ENCODE assay signal across 1 cellular context in the genomic region with DNA sequence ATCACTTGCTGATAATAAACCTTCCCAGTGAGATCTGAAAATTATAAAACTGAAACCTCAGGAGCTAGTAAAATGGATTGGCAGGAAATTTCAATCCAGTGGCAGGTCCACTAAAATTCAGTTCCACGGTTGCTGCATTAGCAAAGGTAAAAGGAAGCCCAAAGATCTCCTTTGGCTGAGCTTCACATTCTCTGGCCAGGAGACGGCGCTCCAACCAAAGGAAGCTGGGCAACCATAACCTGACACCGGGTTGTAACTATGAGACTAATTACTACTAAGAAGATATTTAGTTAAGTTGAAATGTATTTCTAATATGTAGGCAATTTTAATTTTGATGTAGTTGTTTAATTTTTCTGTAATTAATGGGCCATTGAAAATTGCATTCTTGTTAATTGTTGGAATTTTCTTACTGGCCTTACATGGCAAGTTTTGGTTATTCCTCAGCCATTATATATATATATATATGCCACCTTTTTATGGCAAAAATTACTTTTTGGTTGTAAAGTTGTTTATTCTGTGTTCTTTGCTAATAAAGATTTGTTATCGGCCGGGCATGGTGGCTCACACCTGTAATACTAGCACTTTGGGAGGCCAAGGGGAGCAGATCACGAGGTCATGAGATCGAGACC.
TF ChIP-seq lines count a peak whose summit lies in the region.

No MANE protein-coding gene starts in this region.

TF ChIP-seq in GM23338, 12 proteins besides CTCF, POLR2A, EP300 and RAD21 (continued from another document):
- TF ChIP-seq CREB1 (CRISPR knock-in tag; IDR thresholded peaks at IDR 0.05; ENCODE audit: low read depth) (no peak), REST (IDR thresholded peaks at IDR 0.05; ENCODE audit: unreplicated experiment) (no peak), ZNF114 (CRISPR knock-in tag; IDR thresholded peaks at IDR 0.05) (no peak), POLR2AphosphoS5 (IDR thresholded peaks at IDR 0.05; ENCODE audit: low read depth) (no peak), EZH2 (IDR thresholded peaks at IDR 0.05; ENCODE audit: low read depth, unreplicated experiment) (no peak)
